Comparison of ENCODE assay signal across 8 cellular contexts in genomic region chr9:115035872-115036612, GRCh38.
DNase-seq lines count a peak whose midpoint lies in the region; ATAC-seq and TF ChIP-seq lines count a peak whose summit lies in the region.

No MANE protein-coding gene starts in this region.

- peak; percentile 83 for ATAC-seq in GM19025 (IDR thresholded peaks at IDR 0.05; ENCODE audit: low read depth, unreplicated experiment)
- peak; percentile 84 for ATAC-seq in HG03103 (IDR thresholded peaks at IDR 0.05; ENCODE audit: low read depth, unreplicated experiment)

- peak; percentile 83 for DNase-seq in AG09309 (ENCODE audit: low read depth)
- peak; percentile 9 to 24 for DNase-seq in activated CD4-positive, alpha-beta T cell treated with anti-CD3 and anti-CD28 coated beads, Interleukin-2, amount 50 U/mL, for 24 hours (ENCODE audit: low read depth in 1 of 2, low spot score in 1 of 2)
- peak; percentile 22 for DNase-seq in germinal center (ENCODE audit: low spot score)
- no peak for DNase-seq in NCI-H1694 (lab: John Stamatoyannopoulos, UW)
- DNase-seq in DMS53 treated with DMSO at 0.1 percent for 48 hours (lab: John Stamatoyannopoulos, UW; ENCODE audit: unreplicated experiment) = no peak

- H3K4me1 Mint-ChIP-seq in stimulated activated naive CD8-positive, alpha-beta T cell treated with anti-CD3 and anti-CD28 coated beads, Interleukin-15, Interleukin-2, amounts not matched to agents 100 ng/mL and 50 ng/mL, for 24 hours (ENCODE audit: low read depth) = peaks cover 57% of the 10 kb centered on the region

- no peak for TF ChIP-seq CTCF in AG09309 (IDR thresholded peaks at IDR 0.05; ENCODE audit: control insufficient read depth, insufficient read depth, low read depth, low read length, missing control alignments)

- peak overlapping the region; percentile 87 for H3K27ac Mint-ChIP-seq in stimulated activated naive CD8-positive, alpha-beta T cell treated with anti-CD3 and anti-CD28 coated beads, Interleukin-15, Interleukin-2, amounts not matched to agents 100 ng/mL and 50 ng/mL, for 24 hours

- no peaks in the 10 kb centered on the region for H3K9me3 Mint-ChIP-seq in stimulated activated naive CD8-positive, alpha-beta T cell treated with anti-CD3 and anti-CD28 coated beads, Interleukin-15, Interleukin-2, amounts not matched to agents 100 ng/mL and 50 ng/mL, for 24 hours

- H3K27me3 Mint-ChIP-seq in stimulated activated naive CD8-positive, alpha-beta T cell treated with anti-CD3 and anti-CD28 coated beads, Interleukin-15, Interleukin-2, amounts not matched to agents 100 ng/mL and 50 ng/mL, for 24 hours = peaks cover 13% of the 10 kb centered on the region

- H3K36me3 Mint-ChIP-seq in stimulated activated naive CD8-positive, alpha-beta T cell treated with anti-CD3 and anti-CD28 coated beads, Interleukin-15, Interleukin-2, amounts not matched to agents 100 ng/mL and 50 ng/mL, for 24 hours (ENCODE audit: low read depth) = no peaks in the 10 kb centered on the region

- peak overlapping the region; percentile 42 for H3K4me3 Mint-ChIP-seq in stimulated activated naive CD8-positive, alpha-beta T cell treated with anti-CD3 and anti-CD28 coated beads, Interleukin-15, Interleukin-2, amounts not matched to agents 100 ng/mL and 50 ng/mL, for 24 hours

- H3K4me3 ChIP-seq in AG09309 (ENCODE audit: control insufficient read depth, low read depth, low read length) = no peak overlapping the region

Comparison
In these comparisons a context has a peak if more than half of its experiments do, and no peak if none do; other contexts are left out.
1. DNase-seq: peak in AG09309 (single experiment), activated CD4-positive, alpha-beta T cell treated with anti-CD3 and anti-CD28 coated beads, Interleukin-2, amount 50 U/mL, for 24 hours (2 of 2) and germinal center (single experiment); none in NCI-H1694 (single experiment) and DMS53 treated with DMSO at 0.1 percent for 48 hours (single experiment).